ENCODE assay signal across 1 cellular context in genomic region chr1:78015148-78015547, GRCh38.
TF ChIP-seq lines count a peak whose summit lies in the region.

No MANE protein-coding gene starts in this region.

TF ChIP-seq in GM12878, 131 proteins besides CTCF, POLR2A, EP300 and RAD21 (continued from another document):
- no peak for TF ChIP-seq MAX (IDR thresholded peaks at IDR 0.05; ENCODE audit: low read depth, low read length)
- TF ChIP-seq EED (IDR thresholded peaks at IDR 0.05; ENCODE audit: low read depth): no peak
- no peak for TF ChIP-seq NFXL1 (IDR thresholded peaks at IDR 0.05; ENCODE audit: borderline replicate concordance)
- TF ChIP-seq ZNF592 (IDR thresholded peaks at IDR 0.05): no peak
- TF ChIP-seq ELK1 (IDR thresholded peaks at IDR 0.05; ENCODE audit: low read depth, low read length): no peak
- no peak for TF ChIP-seq SRF (IDR thresholded peaks at IDR 0.05; ENCODE audit: low read depth in 2 of 2, low read length in 2 of 2)
- no peak for TF ChIP-seq TCF7 (IDR thresholded peaks at IDR 0.05; ENCODE audit: borderline replicate concordance)
- TF ChIP-seq SKIL (IDR thresholded peaks at IDR 0.05; ENCODE audit: low read depth, poor library complexity, severe bottlenecking): no peak
- TF ChIP-seq SREBF2 (IDR thresholded peaks at IDR 0.05; ENCODE audit: low read length): no peak
